In genomic region chr9:130215341-130216119, GRCh38 we compare ENCODE assay signal across 11 cellular contexts. TPM values are rescaled to one million over a fixed set of nuclear protein-coding genes. Genes with fewer than 3 reads are reported as not detected.
A peak's percentile ranks its signal among the peaks of the same experiment; 100 is the strongest.
DNase-seq lines count a peak whose midpoint lies in the region; ATAC-seq and TF ChIP-seq lines count a peak whose summit lies in the region.
"Had no signal": no experiment of that assay in that cellular context is flagged by ENCODE, and none has a peak within 500 bp of the region (broad histone marks: within the 10 kb centered on the region; RNA-seq: fewer than 3 reads in every experiment).

No MANE protein-coding gene starts in this region.

- H3K4me3 ChIP-seq in mammary epithelial cell (replicated peaks in 1 of 3; ENCODE audit: insufficient read depth in 1 of 3, low read depth in 2 of 3, low read length in 3 of 3): no peak overlapping the region
- no peak overlapping the region for H3K4me3 ChIP-seq in breast epithelium
- no peak overlapping the region for H3K4me3 ChIP-seq in gastroesophageal sphincter
- no peak overlapping the region for H3K4me3 ChIP-seq in tibial artery

- dilution Hi-C loops in mammary epithelial cell (cut with HindIII; ENCODE audit: low sequenced_read_pairs): no loop called here

- peaks cover 3% of the 10 kb centered on the region for H3K36me3 Mint-ChIP-seq in activated CD8-positive, alpha-beta T cell treated with anti-CD3 and anti-CD28 coated beads for 36 hours (ENCODE audit: low read depth)

- H3K27ac Mint-ChIP-seq in activated CD8-positive, alpha-beta T cell treated with anti-CD3 and anti-CD28 coated beads for 36 hours: no peak overlapping the region

- H3K4me2 ChIP-seq in mammary epithelial cell (ENCODE audit: insufficient read depth, low read depth, low read length): no peak overlapping the region

- TF ChIP-seq EP300 in gastroesophageal sphincter (IDR thresholded peaks at IDR 0.05): no peak

- H3K9me3 ChIP-seq in mammary epithelial cell (replicated peaks; ENCODE audit: insufficient read depth, low read length) (no peaks in the 10 kb centered on the region), breast epithelium (no peaks in the 10 kb centered on the region), gastroesophageal sphincter (no peaks in the 10 kb centered on the region), tibial artery (no peaks in the 10 kb centered on the region)
- H3K9me3 ChIP-seq: neutrophil had no signal

- TF ChIP-seq POLR2A in breast epithelium (IDR thresholded peaks at IDR 0.05) (no peak), gastroesophageal sphincter (IDR thresholded peaks at IDR 0.05) (no peak)

- H3K4me3 Mint-ChIP-seq in activated CD8-positive, alpha-beta T cell treated with anti-CD3 and anti-CD28 coated beads for 36 hours: no peak overlapping the region

- in situ Hi-C loops in mammary epithelial cell (cut with MboI; ENCODE audit: low sequenced_read_pairs in 2 of 2): loop anchor here in 1 of 2 donors (10.0 kb wide), 1 partner anchor 101 kb away; no protein-coding TSS in a partner anchor

- H3K4me1 ChIP-seq in mammary epithelial cell (ENCODE audit: insufficient read depth, low read length): peaks cover 27% of the 10 kb centered on the region
- H3K4me1 ChIP-seq in breast epithelium: no peaks in the 10 kb centered on the region
- H3K4me1 ChIP-seq in gastroesophageal sphincter: peaks cover 0 to 87% (median 30%) of the 10 kb centered on the region in 3 donors
- H3K4me1 ChIP-seq in tibial artery: peaks cover 0 to 45% (median 20%) of the 10 kb centered on the region in 4 donors

- peak; percentile 35 for DNase-seq in mammary epithelial cell
- DNase-seq in breast epithelium (ENCODE audit: low spot score in 2 of 2): no peak
- peak; percentile 14 for DNase-seq in activated CD8-positive, alpha-beta T cell treated with anti-CD3 and anti-CD28 coated beads for 36 hours
- no peak for DNase-seq in tibial artery
- DNase-seq in anterior cingulate cortex (lab: John Stamatoyannopoulos, UW): no peak
- no peak for DNase-seq in ecto neural progenitor cell (ENCODE audit: low spot score)
- DNase-seq: NCI-H446, T-helper 1 cell had no signal

- peak; percentile 74 for ATAC-seq in activated CD8-positive, alpha-beta T cell treated with anti-CD3 and anti-CD28 coated beads for 36 hours
- ATAC-seq in gastroesophageal sphincter (peak; percentile 77), HG03457 (IDR thresholded peaks at IDR 0.05; ENCODE audit: unreplicated experiment) (no peak)

- no peaks in the 10 kb centered on the region for H3K27me3 Mint-ChIP-seq in activated CD8-positive, alpha-beta T cell treated with anti-CD3 and anti-CD28 coated beads for 36 hours

- no peaks in the 10 kb centered on the region for H3K27me3 ChIP-seq in mammary epithelial cell (ENCODE audit: insufficient read depth, low read length)
- H3K27me3 ChIP-seq in breast epithelium: no peaks in the 10 kb centered on the region
- no peaks in the 10 kb centered on the region for H3K27me3 ChIP-seq in gastroesophageal sphincter
- H3K27me3 ChIP-seq in tibial artery: no peaks in the 10 kb centered on the region
- H3K27me3 ChIP-seq: neutrophil had no signal

- no peak for TF ChIP-seq CTCF in mammary epithelial cell (conservative IDR thresholded peaks at IDR 0.05 in 1 of 2, IDR thresholded peaks at IDR 0.05 in 1 of 2; ENCODE audit: extremely low read depth in 1 of 2, insufficient read depth in 1 of 2, low read depth in 1 of 2, low read length in 2 of 2)
- TF ChIP-seq CTCF in breast epithelium (IDR thresholded peaks at IDR 0.05): no peak
- TF ChIP-seq CTCF in activated CD8-positive, alpha-beta T cell treated with anti-CD3 and anti-CD28 coated beads for 36 hours (IDR thresholded peaks at IDR 0.05): no peak
- no peak for TF ChIP-seq CTCF in gastroesophageal sphincter (IDR thresholded peaks at IDR 0.05)
- no peak for TF ChIP-seq CTCF in tibial artery (IDR thresholded peaks at IDR 0.05)

- H3K9me3 Mint-ChIP-seq in activated CD8-positive, alpha-beta T cell treated with anti-CD3 and anti-CD28 coated beads for 36 hours: no peaks in the 10 kb centered on the region

- BruUV-seq in mammary epithelial cell (replicated peaks; lab: Mats Ljungman, UMichigan): no TSS peak

- H4K20me1 ChIP-seq in mammary epithelial cell (ENCODE audit: insufficient read depth, low read length): no peaks in the 10 kb centered on the region

- 84% methylated on average over 10 of the region's 16 CpGs for WGBS in mammary epithelial cell (ENCODE audit: low coverage, missing lambda C conversion rate)
- 60 to 80% methylated on average over 1 to 2 of the region's 16 CpGs for WGBS in gastroesophageal sphincter (ENCODE audit: low coverage in 1 of 2), 2 donors

- H3K4me1 Mint-ChIP-seq in activated CD8-positive, alpha-beta T cell treated with anti-CD3 and anti-CD28 coated beads for 36 hours (ENCODE audit: low read depth): peaks cover 4% of the 10 kb centered on the region

- H3K36me3 ChIP-seq in mammary epithelial cell (ENCODE audit: insufficient read depth, low read length) (peaks cover 4% of the 10 kb centered on the region), breast epithelium (no peaks in the 10 kb centered on the region), gastroesophageal sphincter (peaks cover 0 to 18% of the 10 kb centered on the region in 2 donors), tibial artery (peaks cover 6 to 22% (median 9%) of the 10 kb centered on the region in 3 donors)
- H3K36me3 ChIP-seq: neutrophil had no signal

- CTCF ChIA-PET in mammary epithelial cell (lab: Charles Lee; ENCODE audit: low non-redundant PET): no interaction called here
- CTCF ChIA-PET in activated CD8-positive, alpha-beta T cell treated with anti-CD3 and anti-CD28 coated beads for 36 hours (lab: Charles Lee): no interaction called here

- POLR2A ChIA-PET in activated CD8-positive, alpha-beta T cell treated with anti-CD3 and anti-CD28 coated beads for 36 hours (lab: Charles Lee): no interaction called here

- peaks cover 45% of the 10 kb centered on the region for H3K79me2 ChIP-seq in mammary epithelial cell (ENCODE audit: insufficient read depth, low read length)

- H3K9ac ChIP-seq in mammary epithelial cell (ENCODE audit: insufficient read depth, low read length): no peak overlapping the region

- H3K27ac ChIP-seq in mammary epithelial cell (ENCODE audit: insufficient read depth, low read depth, low read length): no peak overlapping the region
- no peak overlapping the region for H3K27ac ChIP-seq in breast epithelium
- peak overlapping the region; percentile 6 to 90 (median 78) for H3K27ac ChIP-seq in gastroesophageal sphincter
- peak overlapping the region; percentile 39 to 50 for H3K27ac ChIP-seq in tibial artery
- H3K27ac ChIP-seq: neutrophil had no signal

- H2AFZ ChIP-seq in mammary epithelial cell (ENCODE audit: low read depth, low read length): no peak overlapping the region

- intact Hi-C loops in mammary epithelial cell (cut with micrococcal nuclease) (loop anchor here (1.0 to 2.0 kb wide), 2 partner anchors 17 to 43 kb away; partner anchors contain the start of gene NCS1), breast epithelium (cut with DNase I; ENCODE audit: low total_unique reads) (no loop called here), tibial artery (cut with DNase I; ENCODE audit: low total_unique reads) (no loop called here)
- intact Hi-C loops in activated CD8-positive, alpha-beta T cell treated with anti-CD3 and anti-CD28 coated beads for 36 hours (cut with micrococcal nuclease): no loop called here

RNA-seq across cellular contexts. Expression of gene NCS1, which starts 43.3 kb away (rescaled TPM):
- total RNA-seq in mammary epithelial cell: 10 to 100 TPM; 76.5 to 85.4 TPM
- 59.8 TPM for polyA plus RNA-seq in mammary epithelial cell
- 53.3 TPM for polyA minus RNA-seq in mammary epithelial cell
- total RNA-seq in breast epithelium: 1 to 10 TPM; 3.2 to 3.9 (median 3.4) TPM
- total RNA-seq in activated CD8-positive, alpha-beta T cell treated with anti-CD3 and anti-CD28 coated beads for 36 hours: 10 to 100 TPM; 21.2 to 21.3 TPM
- total RNA-seq in gastroesophageal sphincter: 100 to 1,000 TPM; 105 to 231 (median 127) TPM

RNA-seq across cellular contexts. Expression of gene HMCN2, which starts 50.0 kb away (rescaled TPM):
- total RNA-seq in mammary epithelial cell: under 1 TPM; under 0.01 to 0.14 TPM
- 0.05 TPM for polyA plus RNA-seq in mammary epithelial cell
- polyA minus RNA-seq in mammary epithelial cell: not detected
- total RNA-seq in breast epithelium: 1 to 10 TPM in 1 of 3 donors, under 1 TPM in 2; 0.29 to 3.8 (median 0.98) TPM
- total RNA-seq in activated CD8-positive, alpha-beta T cell treated with anti-CD3 and anti-CD28 coated beads for 36 hours: not detected
- 10 to 100 TPM in 3 of 4 donors, 1 to 10 TPM in 1; 9.6 to 21.1 (median 15.5) TPM for total RNA-seq in gastroesophageal sphincter

Comparison
In these comparisons a context has a peak if more than half of its experiments do, and no peak if none do; other contexts are left out.
1. DNase-seq: peak in mammary epithelial cell (single experiment) and activated CD8-positive, alpha-beta T cell treated with anti-CD3 and anti-CD28 coated beads for 36 hours (single experiment); none in breast epithelium (0 of 2), tibial artery (0 of 2), anterior cingulate cortex (0 of 58) and ecto neural progenitor cell (single experiment).
2. RNA of gene NCS1, which starts 43.3 kb away (total RNA-seq): 105 to 231 TPM in gastroesophageal sphincter, 76.5 to 85.4 TPM in mammary epithelial cell and 21.2 to 21.3 TPM in activated CD8-positive, alpha-beta T cell treated with anti-CD3 and anti-CD28 coated beads for 36 hours; 3.2 to 3.9 TPM in breast epithelium; every median in the first group is over 4 times any median in the second.
3. H3K27ac ChIP-seq: peak in gastroesophageal sphincter (4 of 4) and tibial artery (2 of 2); none in mammary epithelial cell (single experiment) and breast epithelium (0 of 2).